ENCODE assay signal across 9 cellular contexts in genomic region chr2:179460530-179460929, GRCh38.
DNase-seq lines count a peak whose midpoint lies in the region; ATAC-seq and TF ChIP-seq lines count a peak whose summit lies in the region.
"Had no signal": no experiment of that assay in that cellular context is flagged by ENCODE, and none has a peak within 500 bp of the region (broad histone marks: within the 10 kb centered on the region; RNA-seq: fewer than 3 reads in every experiment).

No MANE protein-coding gene starts in this region.

- 73 to 85% methylated on average over 3 of the region's 3 CpGs for WGBS in mesodermal cell (ENCODE audit: insufficient coverage in 2 of 2), 2 experiments

- H3K4me3 ChIP-seq in AG10803 (ENCODE audit: low read length), result no peak overlapping the region
- H3K4me3 ChIP-seq in astrocyte of the spinal cord (ENCODE audit: low read depth, low read length), result no peak overlapping the region
- no peak overlapping the region for H3K4me3 ChIP-seq in mesodermal cell (ENCODE audit: extremely low read depth, insufficient read depth, low read length, poor library complexity, severe bottlenecking)

- no peak for TF ChIP-seq CTCF in AG10803 (conservative IDR thresholded peaks at IDR 0.05; ENCODE audit: low read length)
- TF ChIP-seq CTCF in astrocyte of the spinal cord (IDR thresholded peaks at IDR 0.05; ENCODE audit: low read depth, low read length), result no peak

- in situ Hi-C loops in astrocyte of the spinal cord (cut with HindIII; ENCODE audit: low sequenced_read_pairs), result no loop called here

- no peak for ATAC-seq in HG02852 (IDR thresholded peaks at IDR 0.05; ENCODE audit: unreplicated experiment)
- ATAC-seq in GM18868 (IDR thresholded peaks at IDR 0.05; ENCODE audit: unreplicated experiment), result no peak

- DNase-seq in AG10803 (ENCODE audit: low read depth) (peak; percentile 91), HT-29 (ENCODE audit: low spot score) (peak; percentile 54), astrocyte of the spinal cord (ENCODE audit: low read depth, low spot score) (peak; percentile 95), Kasumi-1 (lab: John Stamatoyannopoulos, UW) (no peak), SKM-1 treated with dmso at 0.1 percent for 144 hours (lab: John Stamatoyannopoulos, UW; ENCODE audit: unreplicated experiment) (no peak)
- DNase-seq: substantia nigra had no signal

- peak overlapping the region; percentile 95 for H3K27ac ChIP-seq in mesodermal cell (ENCODE audit: low read depth, low read length, severe bottlenecking)

- H3K4me1 ChIP-seq in mesodermal cell (ENCODE audit: control insufficient read depth, insufficient read depth, low read length, poor library complexity, severe bottlenecking), result no peaks in the 10 kb centered on the region

- H3K9me3 ChIP-seq in mesodermal cell (ENCODE audit: control insufficient read depth, low read length), result peaks cover 29% of the 10 kb centered on the region

- no peaks in the 10 kb centered on the region for H3K36me3 ChIP-seq in mesodermal cell (ENCODE audit: control insufficient read depth, insufficient read depth, low read length)

Comparison
In these comparisons a context has a peak if more than half of its experiments do, and no peak if none do; other contexts are left out.
1. DNase-seq: peak in AG10803 (single experiment), HT-29 (single experiment) and astrocyte of the spinal cord (single experiment); none in Kasumi-1 (0 of 2) and SKM-1 treated with dmso at 0.1 percent for 144 hours (single experiment).